8 cellular contexts compared by ENCODE assay signal in the genomic region with DNA sequence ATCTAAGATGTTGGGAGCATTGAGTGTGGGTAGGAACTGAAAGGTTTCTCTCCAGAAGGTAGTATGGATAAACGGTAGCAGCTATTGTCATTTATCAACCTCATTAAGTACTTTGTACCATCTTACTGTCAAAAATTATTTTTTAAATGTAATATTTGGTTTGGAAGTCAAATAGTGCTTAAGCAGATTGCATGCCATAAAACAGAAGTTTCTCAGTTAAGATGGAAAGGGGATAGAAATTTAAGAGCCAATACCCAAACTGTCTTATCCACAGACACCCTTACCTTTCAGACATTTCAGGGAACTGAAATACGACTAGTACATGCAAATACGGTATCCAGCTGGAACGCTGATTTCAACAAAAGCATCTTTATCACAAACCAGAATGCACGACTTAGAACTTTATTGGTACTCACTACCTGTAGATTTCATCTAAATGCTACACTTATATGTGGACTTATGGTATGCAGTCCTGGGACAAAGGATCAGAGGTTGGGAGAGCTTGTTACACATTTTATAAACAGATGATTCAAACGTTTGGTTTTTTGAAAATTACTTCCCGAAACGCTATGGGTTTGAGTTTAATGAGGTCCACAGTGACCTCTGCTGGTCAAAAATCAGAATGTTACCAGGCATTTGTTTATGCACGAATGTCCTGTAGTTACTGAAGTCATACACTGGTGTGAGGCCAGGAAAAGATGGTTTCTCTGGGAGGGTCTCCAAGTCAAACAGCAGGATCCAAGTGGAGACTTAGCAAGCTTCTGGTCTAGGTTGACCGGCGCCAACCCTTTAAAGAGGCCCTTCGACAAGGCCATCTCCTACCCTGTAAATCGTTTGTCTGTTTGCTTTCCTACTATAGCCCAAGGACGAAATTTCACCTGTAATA. TPM values are rescaled to one million over a fixed set of nuclear protein-coding genes. Genes with fewer than 3 reads are reported as not detected.
DNase-seq lines count a peak whose midpoint lies in the region; ATAC-seq, FAIRE-seq and TF ChIP-seq lines count a peak whose summit lies in the region.

No MANE protein-coding gene starts in this region.

- intact Hi-C loops in left ventricle myocardium superior (cut with micrococcal nuclease), result loop anchor here (10.0 kb wide), 1 partner anchor 171 kb away; no protein-coding TSS in a partner anchor

- DNase-seq in DMS53 (lab: John Stamatoyannopoulos, UW) (peak; percentile 83), GM20000 (ENCODE audit: low spot score) (peak; percentile 61), LHCN-M2 (ENCODE audit: low read depth) (peak; percentile 80), RCC 7860 (ENCODE audit: low spot score) (peak; percentile 45), amniotic stem cell (lab: John Stamatoyannopoulos, UW) (peak; percentile 55), left ventricle myocardium superior (no peak)

- H3K36me3 ChIP-seq in rectal smooth muscle tissue (ENCODE audit: control insufficient read depth, insufficient read depth, low read length), result no peaks in the 10 kb centered on the region

- H3K4me1 ChIP-seq in rectal smooth muscle tissue (ENCODE audit: control insufficient read depth, insufficient read depth, low read length), result no peaks in the 10 kb centered on the region

- ATAC-seq in left ventricle myocardium superior (peak; percentile 79), GM21381 (IDR thresholded peaks at IDR 0.05; ENCODE audit: unreplicated experiment) (no peak)

- peak overlapping the region; percentile 22 for H3K4me3 ChIP-seq in rectal smooth muscle tissue (ENCODE audit: low read length)

- FAIRE-seq in RCC 7860 (lab: Jason Lieb, UNC), result peak; percentile 64

- no peaks in the 10 kb centered on the region for H3K27me3 ChIP-seq in rectal smooth muscle tissue (ENCODE audit: control insufficient read depth, insufficient read depth, low read length)

- H3K9ac ChIP-seq in rectal smooth muscle tissue (ENCODE audit: low read length), result no peak overlapping the region

- peak; percentile 48 for TF ChIP-seq CTCF in GM20000 (IDR thresholded peaks at IDR 0.05; ENCODE audit: extremely low read depth, missing control alignments)

- no peak overlapping the region for H3K27ac ChIP-seq in rectal smooth muscle tissue (ENCODE audit: low read depth, low read length)

RNA-seq across cellular contexts. Expression of gene DUT, which starts 45.7 kb away (rescaled TPM):
- 78.2 and 98.3 TPM in 2 replicates for total RNA-seq in LHCN-M2 (2014; rRNA removed)
- 84.6 TPM for polyA plus RNA-seq in LHCN-M2 (2012)
- total RNA-seq in left ventricle myocardium superior, result 77.2 TPM
